1 cellular context compared by ENCODE assay signal in the genomic region with DNA sequence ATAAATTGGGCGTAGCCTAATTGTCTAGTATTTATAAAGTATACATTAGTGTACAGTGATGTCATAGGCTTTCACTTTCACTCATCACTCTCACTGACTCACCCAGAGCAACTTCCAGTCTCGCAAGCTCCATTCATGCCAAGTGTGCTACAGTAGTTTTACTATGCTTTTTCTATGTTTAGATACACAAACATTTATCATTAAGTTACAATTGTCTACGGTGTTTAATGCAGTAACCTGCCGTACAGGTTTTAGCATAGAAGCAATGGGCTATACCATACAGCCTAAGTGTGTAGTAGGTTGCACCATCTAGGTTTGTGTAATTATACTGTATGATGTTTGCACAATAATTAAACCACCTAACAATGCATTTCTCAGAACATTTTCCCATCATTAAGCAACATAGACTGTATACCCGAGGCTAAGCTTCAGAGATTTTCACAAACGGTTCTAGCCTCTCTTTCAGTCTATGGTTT.
TF ChIP-seq lines count a peak whose summit lies in the region.

No MANE protein-coding gene starts in this region.

TF ChIP-seq in GM12878, 131 proteins besides CTCF, POLR2A, EP300 and RAD21:
- TF ChIP-seq JUNB (IDR thresholded peaks at IDR 0.05), result peak; percentile 82
- no peak for TF ChIP-seq NR2C1 (IDR thresholded peaks at IDR 0.05)
- TF ChIP-seq, protein P1, sequence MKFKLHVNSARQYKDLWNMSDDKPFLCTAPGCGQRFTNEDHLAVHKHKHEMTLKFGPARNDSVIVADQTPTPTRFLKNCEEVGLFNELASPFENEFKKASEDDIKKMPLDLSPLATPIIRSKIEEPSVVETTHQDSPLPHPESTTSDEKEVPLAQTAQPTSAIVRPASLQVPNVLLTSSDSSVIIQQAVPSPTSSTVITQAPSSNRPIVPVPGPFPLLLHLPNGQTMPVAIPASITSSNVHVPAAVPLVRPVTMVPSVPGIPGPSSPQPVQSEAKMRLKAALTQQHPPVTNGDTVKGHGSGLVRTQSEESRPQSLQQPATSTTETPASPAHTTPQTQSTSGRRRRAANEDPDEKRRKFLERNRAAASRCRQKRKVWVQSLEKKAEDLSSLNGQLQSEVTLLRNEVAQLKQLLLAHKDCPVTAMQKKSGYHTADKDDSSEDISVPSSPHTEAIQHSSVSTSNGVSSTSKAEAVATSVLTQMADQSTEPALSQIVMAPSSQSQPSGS (IDR thresholded peaks at IDR 0.05; ENCODE audit: low read length), result peak; percentile 50; the same call in 1 of the 2 replicates
- peak; percentile 37; the same call in 1 of the 2 replicates for TF ChIP-seq MTA2 (IDR thresholded peaks at IDR 0.05; ENCODE audit: low read depth)
- no peak for TF ChIP-seq NR2F1 (conservative IDR thresholded peaks at IDR 0.05)
- TF ChIP-seq IRF4 (IDR thresholded peaks at IDR 0.05; ENCODE audit: low read depth, low read length), result peak; percentile 67; the same call in 1 of the 2 replicates
- TF ChIP-seq ATF7 (IDR thresholded peaks at IDR 0.05; ENCODE audit: low read depth), result peak; percentile 94
- TF ChIP-seq JUND (IDR thresholded peaks at IDR 0.05; ENCODE audit: low read depth, low read length), result 0 out of 2 replicates have a peak, but pooled peaks have one; percentile 43
- peak; percentile 49; the same call in 1 of the 2 replicates for TF ChIP-seq DPF2 (IDR thresholded peaks at IDR 0.05)
- no peak for TF ChIP-seq ZNF217 (IDR thresholded peaks at IDR 0.05)
TF ChIP-seq in GM12878: peak in this region for 7.
